1 cellular context compared by ENCODE assay signal in genomic region chr20:57398901-57399535, GRCh38.
TF ChIP-seq lines count a peak whose summit lies in the region.

No MANE protein-coding gene starts in this region.

TF ChIP-seq in IMR-90, 13 proteins besides CTCF, POLR2A, EP300 and RAD21 (continued from another document):
- TF ChIP-seq SMC3 (IDR thresholded peaks at IDR 0.05; ENCODE audit: low read depth, low read length): no peak
- no peak for TF ChIP-seq RFX5 (IDR thresholded peaks at IDR 0.05; ENCODE audit: low read depth, low read length)
- TF ChIP-seq CHD1 (IDR thresholded peaks at IDR 0.05; ENCODE audit: low read depth, low read length): no peak
- TF ChIP-seq NFE2L2 (IDR thresholded peaks at IDR 0.05; ENCODE audit: low read depth, low read length): no peak
- no peak for TF ChIP-seq BHLHE40 (IDR thresholded peaks at IDR 0.05; ENCODE audit: low read depth, low read length)
TF ChIP-seq in IMR-90: peak in this region for 0.
